ENCODE assay signal across 22 cellular contexts in the genomic region with DNA sequence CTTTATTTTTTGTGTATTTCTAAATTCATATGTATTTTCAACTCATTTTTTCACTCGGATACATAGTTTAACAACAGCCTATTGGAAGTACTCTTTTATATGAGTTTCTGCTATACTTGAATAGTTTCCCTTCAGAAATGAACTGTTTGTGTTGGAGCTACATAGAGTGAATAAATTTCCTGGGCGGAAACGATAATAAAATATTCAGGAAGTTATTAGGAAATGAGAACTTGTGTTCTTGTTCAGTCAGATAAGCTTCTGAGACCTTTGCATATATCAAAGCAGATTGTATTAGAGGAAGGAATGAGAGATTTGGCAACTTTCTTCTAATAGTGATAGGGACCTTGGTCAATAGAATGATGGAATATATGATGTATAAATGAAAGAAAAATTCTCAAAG.
"Had no signal": no experiment of that assay in that cellular context is flagged by ENCODE, and none has a peak within 500 bp of the region (broad histone marks: within the 10 kb centered on the region; RNA-seq: fewer than 3 reads in every experiment).

No MANE protein-coding gene starts in this region.

- DNase-seq: activated CD4-positive, alpha-beta T cell treated with anti-CD3 and anti-CD28 coated beads, Interleukin-2, amount 10 ng/mL, durations not matched to agents 7 days and 5 days; activated CD8-positive, alpha-beta T cell treated with anti-CD3 and anti-CD28 coated beads, Interleukin-2, amount 10 ng/mL, durations not matched to agents 7 days and 5 days; activated naive CD4-positive, alpha-beta T cell treated with Interleukin-2 at 50 U/mL for 16 hours; activated naive CD8-positive, alpha-beta T cell treated with anti-CD3 and anti-CD28 coated beads, Interleukin-2, amount 10 ng/mL, durations not matched to agents 7 days and 5 days; activated T-cell treated with anti-CD3 and anti-CD28 coated beads, Interleukin-2, amount 50 U/mL, for 24 hours; amygdala; caudate nucleus; effector CD8-positive, alpha-beta T cell; esophagus squamous epithelium; foreskin fibroblast; glutamatergic neuron; hippocampal formation; left colon; occipital lobe; stimulated activated CD4-positive, alpha-beta T cell treated with anti-CD3 and anti-CD28 coated beads, Interleukin-12 subunit alpha, Interleukin-12 subunit beta, amount 100 ng/mL, for 4 hours; stimulated activated CD4-positive, alpha-beta T cell treated with anti-CD3 and anti-CD28 coated beads, Interleukin-1b, Interleukin-23, amount 100 ng/mL, for 48 hours; stimulated activated CD8-positive, alpha-beta memory T cell treated with anti-CD3 and anti-CD28 coated beads, Interleukin-4, amount 100 ng/mL, for 48 hours; stimulated activated naive CD4-positive, alpha-beta T cell; thyroid gland had no signal

- H3K4me1 ChIP-seq: thyroid gland had no signal

- H3K36me3 ChIP-seq: esophagus squamous epithelium, thyroid gland had no signal

- H3K27me3 ChIP-seq: esophagus squamous epithelium, thyroid gland had no signal

- H3K9me3 ChIP-seq: esophagus squamous epithelium, thyroid gland had no signal

- ATAC-seq: activated CD4-positive, CD25-positive, alpha-beta regulatory T cell treated with anti-CD3 and anti-CD28 coated beads, Interleukin-2, amount 50 U/mL, for 24 hours; activated CD8-positive, alpha-beta T cell treated with anti-CD3 and anti-CD28 coated beads, Interleukin-2, amount 10 ng/mL, durations not matched to agents 7 days and 5 days had no signal

- H3K27ac ChIP-seq: coronary artery, esophagus squamous epithelium, thyroid gland had no signal

- H3K4me3 ChIP-seq: coronary artery, esophagus squamous epithelium, lung, thyroid gland had no signal
